12 cellular contexts compared by ENCODE assay signal in the genomic region with DNA sequence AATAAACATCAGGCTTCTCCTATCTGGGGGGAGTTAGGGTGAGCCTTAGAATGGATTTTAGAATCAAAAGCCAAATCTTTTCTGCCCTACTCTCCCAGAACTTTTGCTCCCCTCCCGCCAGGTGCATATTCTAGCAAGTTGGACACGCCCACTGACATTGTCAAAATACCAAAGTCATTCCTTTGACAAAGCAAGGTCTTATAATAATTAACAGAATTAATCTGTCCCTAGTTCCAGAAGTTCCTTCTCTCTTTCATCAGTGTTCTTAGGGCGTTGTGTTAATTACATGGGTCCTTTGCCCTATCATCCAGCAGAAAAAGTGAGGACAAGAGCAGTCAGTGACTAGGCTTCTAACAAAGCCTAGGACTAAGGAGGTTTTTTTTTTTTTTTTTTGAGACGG. TPM values are rescaled to one million over a fixed set of nuclear protein-coding genes. Genes with fewer than 3 reads are reported as not detected.
A peak's percentile ranks its signal among the peaks of the same experiment; 100 is the strongest.
DNase-seq lines count a peak whose midpoint lies in the region; ATAC-seq and TF ChIP-seq lines count a peak whose summit lies in the region.
"Had no signal": no experiment of that assay in that cellular context is flagged by ENCODE, and none has a peak within 500 bp of the region (broad histone marks: within the 10 kb centered on the region; RNA-seq: fewer than 3 reads in every experiment).

No MANE protein-coding gene starts in this region.

- H3K36me3 Mint-ChIP-seq in activated T-helper 2 cell treated with anti-CD3 and anti-CD28 coated beads, Interferon-gamma antibody, Interleukin-2, Interleukin-4, amounts not matched to agents 10 μg/mL and 5 μg/mL and 100 μg/mL, durations not matched to agents 14 hours and 24 hours and 36 hours (ENCODE audit: low read depth): peaks cover 60% of the 10 kb centered on the region

- peaks cover 10% of the 10 kb centered on the region for H3F3A ChIP-seq in DOHH2 (ENCODE audit: control insufficient read depth, insufficient read depth)

- no peaks in the 10 kb centered on the region for H3K9me3 Mint-ChIP-seq in activated T-helper 2 cell treated with anti-CD3 and anti-CD28 coated beads, Interferon-gamma antibody, Interleukin-2, Interleukin-4, amounts not matched to agents 10 μg/mL and 5 μg/mL and 100 μg/mL, durations not matched to agents 14 hours and 24 hours and 36 hours

- 91 to 97% (median 95%) methylated on average over 4 of the region's 4 CpGs for WGBS in heart left ventricle, 4 donors

- no peaks in the 10 kb centered on the region for H3K9me3 ChIP-seq in BLaER1
- no peaks in the 10 kb centered on the region for H3K9me3 ChIP-seq in DOHH2 (ENCODE audit: control insufficient read depth, insufficient read depth, low read length)
- no peaks in the 10 kb centered on the region for H3K9me3 ChIP-seq in WERI-Rb-1 (ENCODE audit: severe bottlenecking)
- H3K9me3 ChIP-seq in heart left ventricle: no peaks in the 10 kb centered on the region

- H3K27me3 ChIP-seq in BLaER1: no peaks in the 10 kb centered on the region
- no peaks in the 10 kb centered on the region for H3K27me3 ChIP-seq in DOHH2 (ENCODE audit: control insufficient read depth, low read length)
- no peaks in the 10 kb centered on the region for H3K27me3 ChIP-seq in WERI-Rb-1 (ENCODE audit: insufficient read depth, low read depth, severe bottlenecking)
- H3K27me3 ChIP-seq in heart left ventricle: no peaks in the 10 kb centered on the region

- H3K4me3 Mint-ChIP-seq in activated T-helper 2 cell treated with anti-CD3 and anti-CD28 coated beads, Interferon-gamma antibody, Interleukin-2, Interleukin-4, amounts not matched to agents 10 μg/mL and 5 μg/mL and 100 μg/mL, durations not matched to agents 14 hours and 24 hours and 36 hours (ENCODE audit: low read depth): peak overlapping the region; percentile 41

- H3K4me1 Mint-ChIP-seq in activated T-helper 2 cell treated with anti-CD3 and anti-CD28 coated beads, Interferon-gamma antibody, Interleukin-2, Interleukin-4, amounts not matched to agents 10 μg/mL and 5 μg/mL and 100 μg/mL, durations not matched to agents 14 hours and 24 hours and 36 hours (ENCODE audit: low read depth): peaks cover 28% of the 10 kb centered on the region

- intact Hi-C loops in activated T-helper 2 cell treated with anti-CD3 and anti-CD28 coated beads, Interferon-gamma antibody, Interleukin-2, Interleukin-4, amounts not matched to agents 10 μg/mL and 5 μg/mL and 100 μg/mL, durations not matched to agents 14 hours and 24 hours and 36 hours (cut with micrococcal nuclease): no loop called here
- intact Hi-C loops in heart left ventricle (cut with DNase I): no loop called here

- peaks cover 41% of the 10 kb centered on the region for H3K79me2 ChIP-seq in DOHH2 (ENCODE audit: control insufficient read depth, low read length)

- no peak for DNase-seq in activated T-helper 2 cell treated with anti-CD3 and anti-CD28 coated beads, Interferon-gamma antibody, Interleukin-2, Interleukin-4, amounts not matched to agents 10 μg/mL and 5 μg/mL and 100 μg/mL, durations not matched to agents 14 hours and 24 hours and 36 hours (ENCODE audit: low spot score)
- DNase-seq in mesenteric fat pad (ENCODE audit: low spot score) (peak; percentile 4), cerebellar nuclear complex (lab: John Stamatoyannopoulos, UW) (no peak), WERI-Rb-1 (no peak), heart left ventricle (no peak)
- DNase-seq: caudate nucleus, NCI-H2029 treated with DMSO at 0.1 percent for 48 hours, SW 1271 had no signal

- peaks cover 38% of the 10 kb centered on the region for H4K20me1 ChIP-seq in BLaER1
- H4K20me1 ChIP-seq in DOHH2 (ENCODE audit: control insufficient read depth, insufficient read depth, low read depth, low read length): peaks cover 3% of the 10 kb centered on the region; the same call in 1 of the 2 replicates

- H3K27ac ChIP-seq in BLaER1 (no peak overlapping the region), DOHH2 (ENCODE audit: low read depth, low read length) (no peak overlapping the region), WERI-Rb-1 (no peak overlapping the region), heart left ventricle (no peak overlapping the region)

- H3K4me1 ChIP-seq in BLaER1 (peaks cover 41% of the 10 kb centered on the region), DOHH2 (ENCODE audit: control insufficient read depth, low read length) (peaks cover 29% of the 10 kb centered on the region), heart left ventricle (peaks cover 5 to 37% (median 12%) of the 10 kb centered on the region in 12 donors)

- no peak overlapping the region for H3K27ac Mint-ChIP-seq in activated T-helper 2 cell treated with anti-CD3 and anti-CD28 coated beads, Interferon-gamma antibody, Interleukin-2, Interleukin-4, amounts not matched to agents 10 μg/mL and 5 μg/mL and 100 μg/mL, durations not matched to agents 14 hours and 24 hours and 36 hours

- H3K4me3 ChIP-seq in BLaER1 (peak overlapping the region; percentile 31; the same call in 1 of the 2 replicates), DOHH2 (ENCODE audit: low read length) (no peak overlapping the region), WERI-Rb-1 (ENCODE audit: low read depth, low read length) (no peak overlapping the region), heart left ventricle (no peak overlapping the region)
- H3K4me3 ChIP-seq: skin epidermis had no signal

- no peaks in the 10 kb centered on the region for H3K9me2 ChIP-seq in DOHH2 (replicated peaks; ENCODE audit: control insufficient read depth, low read length)

- TF ChIP-seq CTCF in DOHH2 (IDR thresholded peaks at IDR 0.05; ENCODE audit: low read depth, low read length, poor library complexity, severe bottlenecking) (no peak), WERI-Rb-1 (IDR thresholded peaks at IDR 0.05; ENCODE audit: low read depth, low read length) (no peak), heart left ventricle (IDR thresholded peaks at IDR 0.05) (no peak)

- H3K36me3 ChIP-seq in BLaER1: peaks cover 60% of the 10 kb centered on the region
- H3K36me3 ChIP-seq in DOHH2 (ENCODE audit: control insufficient read depth, low read length): peaks cover 56% of the 10 kb centered on the region
- peaks cover 27% of the 10 kb centered on the region for H3K36me3 ChIP-seq in WERI-Rb-1
- peaks cover 0 to 55% (median 37%) of the 10 kb centered on the region in 9 donors for H3K36me3 ChIP-seq in heart left ventricle

- H3K9ac ChIP-seq in BLaER1: no peak overlapping the region

- no peak for TF ChIP-seq POLR2A in heart left ventricle (IDR thresholded peaks at IDR 0.05)

- H3K4me2 ChIP-seq in BLaER1 (peak overlapping the region; percentile 94), DOHH2 (ENCODE audit: low read length) (peak overlapping the region; percentile 39)

- no peaks in the 10 kb centered on the region for H3K27me3 Mint-ChIP-seq in activated T-helper 2 cell treated with anti-CD3 and anti-CD28 coated beads, Interferon-gamma antibody, Interleukin-2, Interleukin-4, amounts not matched to agents 10 μg/mL and 5 μg/mL and 100 μg/mL, durations not matched to agents 14 hours and 24 hours and 36 hours (ENCODE audit: low read depth)

- ATAC-seq in HG03025 (IDR thresholded peaks at IDR 0.05; ENCODE audit: low FRiP score, unreplicated experiment) (no peak), heart left ventricle (no peak)

RNA-seq across cellular contexts. Expression of a gene that starts 2.4 kb away (rescaled TPM):
- total RNA-seq in activated T-helper 2 cell treated with anti-CD3 and anti-CD28 coated beads, Interferon-gamma antibody, Interleukin-2, Interleukin-4, amounts not matched to agents 10 μg/mL and 5 μg/mL and 100 μg/mL, durations not matched to agents 14 hours and 24 hours and 36 hours: 178 and 198 TPM in 2 replicates
- total RNA-seq in mesenteric fat pad (119 TPM), heart left ventricle (100 to 1,000 TPM in 1 of 9 donors, 10 to 100 TPM in 8; 25.7 to 100 (median 53.1) TPM)
- polyA plus RNA-seq in heart left ventricle: 100 to 1,000 TPM in 1 of 2 donors, 10 to 100 TPM in 1; 39.5 to 121 TPM

RNA-seq across cellular contexts. Expression of a gene that starts 7.9 kb away (rescaled TPM):
- 985 and 1,001 TPM in 2 replicates for total RNA-seq in activated T-helper 2 cell treated with anti-CD3 and anti-CD28 coated beads, Interferon-gamma antibody, Interleukin-2, Interleukin-4, amounts not matched to agents 10 μg/mL and 5 μg/mL and 100 μg/mL, durations not matched to agents 14 hours and 24 hours and 36 hours
- total RNA-seq in mesenteric fat pad: 722 TPM
- 100 to 1,000 TPM; 293 to 642 (median 559) TPM for total RNA-seq in heart left ventricle
- 100 to 1,000 TPM; 290 to 343 TPM for polyA plus RNA-seq in heart left ventricle

RNA-seq across cellular contexts. Expression of a gene that starts 20.3 kb away (rescaled TPM):
- total RNA-seq in activated T-helper 2 cell treated with anti-CD3 and anti-CD28 coated beads, Interferon-gamma antibody, Interleukin-2, Interleukin-4, amounts not matched to agents 10 μg/mL and 5 μg/mL and 100 μg/mL, durations not matched to agents 14 hours and 24 hours and 36 hours: not detected in 2 replicates
- total RNA-seq in mesenteric fat pad: not detected
- 1 to 10 TPM in 2 of 9 donors, under 1 TPM in 2, not detected in 5; 0.30 to 2.2 (median 0.78) TPM for total RNA-seq in heart left ventricle
- under 1 TPM in 1 of 2 donors, not detected in 1; 0.57 TPM for polyA plus RNA-seq in heart left ventricle

RNA-seq across cellular contexts. Expression of a gene that starts 55.3 kb away (rescaled TPM):
- total RNA-seq in activated T-helper 2 cell treated with anti-CD3 and anti-CD28 coated beads, Interferon-gamma antibody, Interleukin-2, Interleukin-4, amounts not matched to agents 10 μg/mL and 5 μg/mL and 100 μg/mL, durations not matched to agents 14 hours and 24 hours and 36 hours: 14.4 and 14.7 TPM in 2 replicates
- 12.2 TPM for total RNA-seq in mesenteric fat pad
- total RNA-seq in heart left ventricle: 10 to 100 TPM in 2 of 9 donors, 1 to 10 TPM in 7; 3.3 to 12.6 (median 4.2) TPM
- polyA plus RNA-seq in heart left ventricle: 1 to 10 TPM; 4.5 to 6.5 TPM

RNA-seq across cellular contexts. Expression of a gene that starts 57.1 kb away (rescaled TPM):
- total RNA-seq in activated T-helper 2 cell treated with anti-CD3 and anti-CD28 coated beads, Interferon-gamma antibody, Interleukin-2, Interleukin-4, amounts not matched to agents 10 μg/mL and 5 μg/mL and 100 μg/mL, durations not matched to agents 14 hours and 24 hours and 36 hours: 43.9 and 47.0 TPM in 2 replicates
- total RNA-seq in mesenteric fat pad (16.8 TPM), heart left ventricle (10 to 100 TPM in 5 of 9 donors, 1 to 10 TPM in 4; 7.8 to 19.5 (median 10.1) TPM)
- polyA plus RNA-seq in heart left ventricle: 10 to 100 TPM; 12.6 to 23.5 TPM
